In the genomic region with DNA sequence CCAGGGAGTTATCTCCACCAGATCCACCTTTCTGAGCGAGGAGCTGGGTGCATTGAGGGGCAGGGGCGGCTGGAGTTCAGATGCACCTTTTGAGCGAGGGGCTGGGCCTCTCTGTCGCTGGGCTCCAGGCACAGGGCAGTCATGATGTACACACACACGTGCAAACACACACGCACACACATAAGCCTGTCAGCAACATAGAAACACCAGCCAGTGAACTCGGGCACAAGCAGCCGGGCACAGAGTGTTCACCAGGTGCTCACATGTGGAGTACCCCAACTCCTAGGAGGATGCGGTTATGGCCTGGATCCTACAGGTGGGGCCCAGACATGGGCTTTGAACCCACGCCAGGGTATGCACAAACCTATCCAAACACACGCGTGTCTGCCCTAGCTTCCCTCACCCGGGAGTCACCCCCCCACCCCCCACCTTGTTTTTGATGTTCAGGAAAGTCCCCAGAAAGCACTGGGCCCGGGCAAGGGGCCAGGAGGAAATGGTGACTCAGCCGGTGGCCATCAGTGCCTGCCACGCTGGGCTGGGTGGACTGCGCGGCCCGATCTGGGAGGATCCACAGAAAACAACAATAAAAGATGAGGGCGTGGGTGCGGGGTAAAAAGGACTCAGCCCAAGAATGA, we compare ENCODE assay signal across 8 cellular contexts. TPM values are rescaled to one million over a fixed set of nuclear protein-coding genes. Genes with fewer than 3 reads are reported as not detected.
DNase-seq lines count a peak whose midpoint lies in the region; ATAC-seq and TF ChIP-seq lines count a peak whose summit lies in the region.

No MANE protein-coding gene starts in this region.

- in situ Hi-C loops in G401 (cut with HindIII; ENCODE audit: low sequenced_read_pairs) = no loop called here

- ATAC-seq in GM19328 (IDR thresholded peaks at IDR 0.05; ENCODE audit: unreplicated experiment) (no peak), GM21367 (IDR thresholded peaks at IDR 0.05; ENCODE audit: unreplicated experiment) (no peak)

- DNase-seq in C1 segment of cervical spinal cord (lab: John Stamatoyannopoulos, UW) (peak in 12 of 14 donors; percentile 16 to 90 (median 78)), NB4 (ENCODE audit: low read depth) (peak; percentile 65), activated T-helper 1 cell treated with Interleukin-2 at 50 U/mL for 16 hours (ENCODE audit: low read depth) (peak; percentile 68), fibroblast of pulmonary artery (ENCODE audit: low read depth) (peak; percentile 92), posterior cingulate gyrus (peak in 7 of 10 donors; percentile 68 to 97 (median 86)), G401 (ENCODE audit: low spot score) (no peak)

- TF ChIP-seq CTCF in NB4 (IDR thresholded peaks at IDR 0.05; ENCODE audit: low read depth, low read length) (no peak), fibroblast of pulmonary artery (IDR thresholded peaks at IDR 0.05; ENCODE audit: low read length, missing control alignments) (no peak)

- H3K4me3 ChIP-seq in NB4 (ENCODE audit: low read depth, low read length) = peak overlapping the region; percentile 71
- H3K4me3 ChIP-seq in fibroblast of pulmonary artery (replicated peaks; ENCODE audit: low read depth, low read length) = no peak overlapping the region

- intact Hi-C loops in posterior cingulate gyrus (cut with DNase I) = no loop called here

- TF ChIP-seq POLR2A in NB4 (IDR thresholded peaks at IDR 0.05; ENCODE audit: extremely low read depth, insufficient read length) = no peak

RNA-seq across cellular contexts. Expression of a gene that starts 13.3 kb away (rescaled TPM):
- 19.1 and 26.0 TPM in 2 replicates for total RNA-seq in G401 (2014; rRNA removed; shearing (Covaris generic))

RNA-seq across cellular contexts. Expression of a gene that starts 54.3 kb away (rescaled TPM):
- 13.2 and 16.0 TPM in 2 replicates for total RNA-seq in G401 (2014; rRNA removed; shearing (Covaris generic))
